In the genomic region with DNA sequence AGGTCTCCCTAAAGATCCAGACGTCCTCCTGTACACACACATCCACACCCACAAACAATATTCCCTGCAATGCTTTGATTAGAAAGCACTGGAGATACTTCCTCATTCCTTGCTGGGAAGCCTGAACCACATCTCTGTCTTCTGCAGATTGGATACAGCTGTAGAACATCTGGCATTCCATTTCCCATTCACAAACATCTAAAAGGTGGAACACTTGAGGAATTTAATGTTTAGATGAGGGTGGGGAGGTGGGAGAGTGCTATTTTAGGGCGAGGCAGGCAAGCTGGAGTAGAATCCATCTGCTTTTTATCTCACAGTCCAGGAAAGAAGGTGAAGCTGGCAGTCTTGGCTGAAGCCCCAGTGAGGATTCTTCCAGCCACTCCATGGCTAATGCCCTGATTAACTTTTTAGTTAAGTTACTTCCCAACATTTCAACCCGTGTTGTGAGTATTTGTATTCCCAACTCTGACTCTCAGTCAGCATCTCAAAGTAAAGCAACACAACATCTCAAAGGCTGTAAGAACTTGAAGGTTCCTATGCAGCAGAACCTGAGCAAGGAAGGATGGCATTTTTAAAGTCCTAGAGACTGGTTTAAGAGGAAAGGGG, we compare ENCODE assay signal across 15 cellular contexts. TPM values are rescaled to one million over a fixed set of nuclear protein-coding genes. Genes with fewer than 3 reads are reported as not detected.
DNase-seq lines count a peak whose midpoint lies in the region; ATAC-seq, FAIRE-seq and TF ChIP-seq lines count a peak whose summit lies in the region.
"Had no signal": no experiment of that assay in that cellular context is flagged by ENCODE, and none has a peak within 500 bp of the region (broad histone marks: within the 10 kb centered on the region; RNA-seq: fewer than 3 reads in every experiment).

No MANE protein-coding gene starts in this region.

- intact Hi-C loops in tibial artery (cut with DNase I; ENCODE audit: low total_unique reads) = no loop called here

- H3K4me3 ChIP-seq in adipocyte (ENCODE audit: low read length) (peak overlapping the region; percentile 14), keratinocyte (ENCODE audit: control insufficient read depth in 2 of 3, extremely low read depth in 1 of 3, insufficient read depth in 2 of 3, low read depth in 1 of 3, low read length in 3 of 3) (no peak overlapping the region), tibial artery (no peak overlapping the region)
- H3K4me3 ChIP-seq: neural progenitor cell had no signal

- H3K27me3 ChIP-seq in adipocyte (replicated peaks; ENCODE audit: control insufficient read depth, insufficient read depth, low read length) (no peaks in the 10 kb centered on the region), keratinocyte (ENCODE audit: control insufficient read depth, extremely low read depth, insufficient read depth, low read length) (no peaks in the 10 kb centered on the region), tibial artery (no peaks in the 10 kb centered on the region)
- H3K27me3 ChIP-seq: neural progenitor cell had no signal

- no peak overlapping the region for H3K9ac ChIP-seq in adipocyte (ENCODE audit: low read length)
- no peak overlapping the region for H3K9ac ChIP-seq in keratinocyte (ENCODE audit: control insufficient read depth, extremely low read depth, insufficient read depth, low read length)
- H3K9ac ChIP-seq: neural progenitor cell had no signal

- H3K36me3 ChIP-seq in adipocyte (ENCODE audit: control insufficient read depth, insufficient read depth, low read length, severe bottlenecking) (no peaks in the 10 kb centered on the region), keratinocyte (ENCODE audit: control insufficient read depth in 2 of 2, extremely low read depth in 1 of 2, insufficient read depth in 2 of 2, low read length in 2 of 2) (no peaks in the 10 kb centered on the region), tibial artery (no peaks in the 10 kb centered on the region)
- H3K36me3 ChIP-seq: neural progenitor cell had no signal

- peak; percentile 49 for DNase-seq in GM04504 (ENCODE audit: low read depth)
- DNase-seq in adipocyte (ENCODE audit: low read depth) = peak; percentile 83
- no peak for DNase-seq in keratinocyte (ENCODE audit: low read depth, low spot score)
- no peak for DNase-seq in tibial artery
- DNase-seq in putamen (ENCODE audit: low spot score) = no peak
- no peak for DNase-seq in activated T-cell treated with anti-CD3 and anti-CD28 coated beads, Interleukin-2, amount 50 U/mL, for 72 hours
- DNase-seq in germinal center (ENCODE audit: low spot score) = no peak
- DNase-seq: DMS79 treated with DMSO at 0.1 percent for 48 hours; NCI-H524; stimulated activated CD4-positive, alpha-beta T cell treated with anti-CD3 and anti-CD28 coated beads, Interleukin-4, amount 100 ng/mL, for 1 hour; substantia nigra had no signal

- H3K4me3 Mint-ChIP-seq in activated T-cell treated with anti-CD3 and anti-CD28 coated beads, Interleukin-2, amount 50 U/mL, for 72 hours = no peak overlapping the region
- H3K4me3 Mint-ChIP-seq: neural progenitor cell; T-helper 1 cell treated with Interleukin-12 subunit alpha and Interleukin-12 subunit beta and Interleukin-4 antibody, amounts not matched to agents 30 μg/mL and 1 μg/mL, for 36 hours had no signal

- no peak overlapping the region for H3K4me2 ChIP-seq in keratinocyte (ENCODE audit: control insufficient read depth, extremely low read depth, insufficient read depth, low read depth, low read length)
- H3K4me2 ChIP-seq: neural progenitor cell had no signal

- dilution Hi-C loops in keratinocyte (cut with MboI; ENCODE audit: extremely low pct_ligation_motif_present, low sequenced_read_pairs) = no loop called here

- peaks cover 55% of the 10 kb centered on the region for H3K79me2 ChIP-seq in keratinocyte (ENCODE audit: control insufficient read depth, insufficient read depth, low read length)

- peak; percentile 65 for FAIRE-seq in keratinocyte (lab: Jason Lieb, UNC)
- FAIRE-seq: bronchial epithelial cell had no signal

- H2AFZ ChIP-seq in keratinocyte (ENCODE audit: control insufficient read depth, low read length) = no peak overlapping the region
- H2AFZ ChIP-seq: neural progenitor cell had no signal

- TF ChIP-seq CTCF in keratinocyte (optimal IDR thresholded peaks at IDR 0.05 in 1 of 3, IDR thresholded peaks at IDR 0.05 in 1 of 3, conservative IDR thresholded peaks at IDR 0.05 in 1 of 3; ENCODE audit: extremely low read depth in 1 of 3, insufficient read depth in 2 of 3, low read length in 3 of 3) = no peak
- no peak for TF ChIP-seq CTCF in tibial artery (IDR thresholded peaks at IDR 0.05)

- H3K4me1 ChIP-seq in adipocyte (ENCODE audit: control insufficient read depth, insufficient read depth, low read length) = peaks cover 48% of the 10 kb centered on the region
- peaks cover 9% of the 10 kb centered on the region for H3K4me1 ChIP-seq in keratinocyte (ENCODE audit: control insufficient read depth, extremely low read depth, insufficient read depth, low read length)
- H3K4me1 ChIP-seq in tibial artery = peaks cover 0 to 44% (median 27%) of the 10 kb centered on the region in 4 donors

- peaks cover 22% of the 10 kb centered on the region for H3K4me1 Mint-ChIP-seq in activated T-cell treated with anti-CD3 and anti-CD28 coated beads, Interleukin-2, amount 50 U/mL, for 72 hours (ENCODE audit: low read depth)

- no peaks in the 10 kb centered on the region for H3K9me1 ChIP-seq in keratinocyte (ENCODE audit: control insufficient read depth, extremely low read depth, insufficient read depth, low read length)

- H3K9me3 ChIP-seq in adipocyte (ENCODE audit: control insufficient read depth, low read length) = no peaks in the 10 kb centered on the region
- H3K9me3 ChIP-seq in keratinocyte (ENCODE audit: control insufficient read depth, low read depth, low read length) = no peaks in the 10 kb centered on the region
- no peaks in the 10 kb centered on the region for H3K9me3 ChIP-seq in tibial artery

- H3K27me3 Mint-ChIP-seq in activated T-cell treated with anti-CD3 and anti-CD28 coated beads, Interleukin-2, amount 50 U/mL, for 72 hours (ENCODE audit: low read depth) = peaks cover 36% of the 10 kb centered on the region

- no peaks in the 10 kb centered on the region for H3K9me3 Mint-ChIP-seq in activated T-cell treated with anti-CD3 and anti-CD28 coated beads, Interleukin-2, amount 50 U/mL, for 72 hours
- H3K9me3 Mint-ChIP-seq: T-helper 1 cell treated with Interleukin-12 subunit alpha and Interleukin-12 subunit beta and Interleukin-4 antibody, amounts not matched to agents 30 μg/mL and 1 μg/mL, for 36 hours had no signal

- H4K20me1 ChIP-seq in keratinocyte (ENCODE audit: control insufficient read depth, extremely low read depth, insufficient read depth, low read length) = peaks cover 18% of the 10 kb centered on the region

- ATAC-seq in GM21367 (IDR thresholded peaks at IDR 0.05; ENCODE audit: unreplicated experiment) = no peak
- no peak for ATAC-seq in activated T-cell treated with anti-CD3 and anti-CD28 coated beads, Interleukin-2, amount 50 U/mL, for 72 hours (replicated peaks in 1 of 2)

- H3K27ac ChIP-seq in keratinocyte (ENCODE audit: control insufficient read depth, insufficient read depth, low read length) (no peak overlapping the region), tibial artery (peak overlapping the region; percentile 26 to 60)
- H3K27ac ChIP-seq: neural progenitor cell had no signal

- H3K36me3 Mint-ChIP-seq in activated T-cell treated with anti-CD3 and anti-CD28 coated beads, Interleukin-2, amount 50 U/mL, for 72 hours (ENCODE audit: insufficient read depth in 2 of 2) = no peaks in the 10 kb centered on the region

- no peak overlapping the region for H3K27ac Mint-ChIP-seq in activated T-cell treated with anti-CD3 and anti-CD28 coated beads, Interleukin-2, amount 50 U/mL, for 72 hours
- H3K27ac Mint-ChIP-seq: T-helper 1 cell treated with Interleukin-12 subunit alpha and Interleukin-12 subunit beta and Interleukin-4 antibody, amounts not matched to agents 30 μg/mL and 1 μg/mL, for 36 hours had no signal

RNA-seq across cellular contexts. Expression of a gene that starts 46.1 kb away (rescaled TPM):
- polyA plus RNA-seq in keratinocyte = 23.9 to 34.4 TPM (median 28.4 TPM) in 3 replicates
- polyA plus RNA-seq in keratinocyte (2011; ENCODE audit: low read depth) = 20.2 TPM
- polyA plus RNA-seq in keratinocyte (2011; cell fraction: cytosol; rRNA removed) = 17.9 and 23.3 TPM in 2 replicates
- 45.1 and 49.3 TPM in 2 replicates for polyA plus RNA-seq in keratinocyte (2011; cell fraction: nucleus; rRNA removed)
- polyA plus RNA-seq in keratinocyte (2012; ENCODE audit: low replicate concordance) = 14.1 and 23.9 TPM in 2 replicates
- polyA minus RNA-seq in keratinocyte = 23.1 to 44.0 TPM (median 27.9 TPM) in 3 replicates
- 15.3 TPM for polyA minus RNA-seq in keratinocyte (2011; cell fraction: cytosol; rRNA and poly(A)+ RNA removed)
- 21.0 and 31.0 TPM in 2 replicates for polyA minus RNA-seq in keratinocyte (2011; cell fraction: nucleus; rRNA and poly(A)+ RNA removed)
- total RNA-seq in activated T-cell treated with anti-CD3 and anti-CD28 coated beads, Interleukin-2, amount 50 U/mL, for 72 hours = 1 to 10 TPM; 1.4 to 2.0 TPM

Comparison
In these comparisons a context has a peak if more than half of its experiments do, and no peak if none do; other contexts are left out.
1. DNase-seq: peak in GM04504 (single experiment) and adipocyte (single experiment); none in keratinocyte (single experiment), tibial artery (0 of 2), putamen (single experiment), activated T-cell treated with anti-CD3 and anti-CD28 coated beads, Interleukin-2, amount 50 U/mL, for 72 hours (0 of 2) and germinal center (single experiment).